Comparison of ENCODE assay signal across 8 cellular contexts in genomic region chr17:60601443-60602384, GRCh38. TPM values are rescaled to one million over a fixed set of nuclear protein-coding genes. Genes with fewer than 3 reads are reported as not detected.
DNase-seq lines count a peak whose midpoint lies in the region; ATAC-seq and TF ChIP-seq lines count a peak whose summit lies in the region.

No MANE protein-coding gene starts in this region.

- peaks cover 35% of the 10 kb centered on the region for H3K4me1 ChIP-seq in DND-41 (ENCODE audit: insufficient read depth, low read length)
- peaks cover 3% of the 10 kb centered on the region for H3K4me1 ChIP-seq in RWPE2 (ENCODE audit: insufficient read depth, poor library complexity, severe bottlenecking)
- peaks cover 29% of the 10 kb centered on the region for H3K4me1 ChIP-seq in psoas muscle

- H3K36me3 ChIP-seq in DND-41 (ENCODE audit: insufficient read depth, low read length) = no peaks in the 10 kb centered on the region; the same call in 1 of the 2 replicates
- no peaks in the 10 kb centered on the region for H3K36me3 ChIP-seq in RWPE2 (ENCODE audit: low read depth)
- H3K36me3 ChIP-seq in psoas muscle (ENCODE audit: insufficient read depth in 1 of 2, low read depth in 1 of 2) = no peaks in the 10 kb centered on the region

- H3K4me2 ChIP-seq in DND-41 (ENCODE audit: insufficient read depth, low read length) = peak overlapping the region; percentile 70

- H3K9ac ChIP-seq in DND-41 (ENCODE audit: low read depth, low read length) = peak overlapping the region; percentile 90

- intact Hi-C loops in psoas muscle (cut with DNase I) = loop anchor here (2.0 to 5.0 kb wide), 3 partner anchors 35 to 74 kb away; partner anchors contain the start of gene APPBP2 (in 1 of the 2)

- ATAC-seq in DND-41 (ENCODE audit: insufficient read depth, low read depth) (peak; percentile 9; the same call in 1 of the 3 replicates), RWPE2 (ENCODE audit: low read depth) (peak; percentile 15; the same call in 2 of the 3 replicates), psoas muscle (no peak), GM21717 (IDR thresholded peaks at IDR 0.05; ENCODE audit: unreplicated experiment) (no peak), HG02798 (IDR thresholded peaks at IDR 0.05; ENCODE audit: poor library complexity, unreplicated experiment) (no peak)

- peak overlapping the region; percentile 64 to 90 for H3K4me3 ChIP-seq in DND-41 (ENCODE audit: low read depth in 1 of 2, low read length in 2 of 2)
- H3K4me3 ChIP-seq in RWPE2 (ENCODE audit: severe bottlenecking) = peak overlapping the region; percentile 76
- H3K4me3 ChIP-seq in psoas muscle = peak overlapping the region; percentile 97

- H3K27me3 ChIP-seq in DND-41 (ENCODE audit: insufficient read depth, low read length, poor library complexity) = no peaks in the 10 kb centered on the region
- no peaks in the 10 kb centered on the region for H3K27me3 ChIP-seq in RWPE2 (ENCODE audit: insufficient read depth, poor library complexity, severe bottlenecking)
- H3K27me3 ChIP-seq in psoas muscle (ENCODE audit: insufficient read depth in 3 of 3, low read length in 2 of 3) = no peaks in the 10 kb centered on the region

- H3K9me3 ChIP-seq in DND-41 (ENCODE audit: insufficient read depth, low read length, severe bottlenecking) = no peaks in the 10 kb centered on the region
- no peaks in the 10 kb centered on the region for H3K9me3 ChIP-seq in RWPE2 (ENCODE audit: severe bottlenecking)
- H3K9me3 ChIP-seq in psoas muscle = no peaks in the 10 kb centered on the region

- H3K79me2 ChIP-seq in DND-41 (ENCODE audit: insufficient read depth, low read length) = peaks cover 67% of the 10 kb centered on the region

- peak; percentile 66 for DNase-seq in DND-41
- DNase-seq in LoVo (ENCODE audit: low spot score) = peak; percentile 73
- no peak for DNase-seq in RWPE2 (ENCODE audit: low spot score)
- DNase-seq in astrocyte of the hippocampus (ENCODE audit: low read depth, low spot score) = peak; percentile 87
- DNase-seq in hippocampal formation (lab: John Stamatoyannopoulos, UW) = peak; percentile 37 to 80
- no peak for DNase-seq in psoas muscle

- H2AFZ ChIP-seq in DND-41 (ENCODE audit: low read depth, low read length) = peak overlapping the region; percentile 94

- peaks cover 41% of the 10 kb centered on the region; the same call in 1 of the 2 replicates for H4K20me1 ChIP-seq in DND-41 (ENCODE audit: insufficient read depth, low read length)

- 0 to 1% (median 1%) methylated on average over 14 of the region's 14 CpGs for WGBS in psoas muscle, 3 donors

- TF ChIP-seq CTCF in DND-41 (IDR thresholded peaks at IDR 0.05; ENCODE audit: borderline replicate concordance, extremely low read depth, low read length, poor library complexity, severe bottlenecking) (no peak), RWPE2 (IDR thresholded peaks at IDR 0.05; ENCODE audit: poor library complexity, severe bottlenecking) (peak; percentile 61), psoas muscle (IDR thresholded peaks at IDR 0.05) (no peak)

- H3K27ac ChIP-seq in DND-41 (ENCODE audit: low read length) (peak overlapping the region; percentile 89), RWPE2 (ENCODE audit: poor library complexity, severe bottlenecking) (peak overlapping the region; percentile 70), psoas muscle (peak overlapping the region; percentile 95)

RNA-seq across cellular contexts. Expression of gene PPM1D, which starts 1.7 kb away (rescaled TPM):
- total RNA-seq in psoas muscle = 10 to 100 TPM in 1 of 4 donors, 1 to 10 TPM in 3; 7.0 to 10.5 (median 8.4) TPM
- polyA plus RNA-seq in psoas muscle = 1 to 10 TPM; 2.8 to 5.6 (median 4.0) TPM

Comparison
In these comparisons a context has a peak if more than half of its experiments do, and no peak if none do; other contexts are left out.
1. ATAC-seq: peak in DND-41 (single experiment) and RWPE2 (single experiment); none in psoas muscle (0 of 4), GM21717 (single experiment) and HG02798 (single experiment).
2. DNase-seq: peak in DND-41 (single experiment), LoVo (single experiment), astrocyte of the hippocampus (single experiment) and hippocampal formation (2 of 2); none in RWPE2 (single experiment) and psoas muscle (0 of 2).
3. Peak in every context shown above with its lines, with median percentiles within 50 percentile points of each other: H3K27ac ChIP-seq and H3K4me3 ChIP-seq.